33 cellular contexts compared by ENCODE assay signal in genomic region chrX:88830113-88830512, GRCh38.
"Had no signal": no experiment of that assay in that cellular context is flagged by ENCODE, and none has a peak within 500 bp of the region (broad histone marks: within the 10 kb centered on the region; RNA-seq: fewer than 3 reads in every experiment).

No MANE protein-coding gene starts in this region.

- ATAC-seq: activated CD8-positive, alpha-beta T cell treated with anti-CD3 and anti-CD28 coated beads for 36 hours; activated naive CD4-positive, alpha-beta T cell treated with anti-CD3 and anti-CD28 coated beads, Interleukin-2, amount 50 U/mL, for 72 hours; activated T-cell treated with anti-CD3 and anti-CD28 coated beads, Interleukin-2, amount 50 U/mL, for 4 hours; activated T-cell treated with anti-CD3 and anti-CD28 coated beads, Interleukin-2, amount 50 U/mL, for 72 hours; activated T-helper 17 cell treated with anti-CD3 and anti-CD28 coated beads, Interleukin-2, amount 50 U/mL, for 72 hours had no signal

- H3K4me3 ChIP-seq: adrenal gland, cardiac muscle cell had no signal

- DNase-seq: activated B cell treated with CpG ODN at 0.5 μM for 24 hours; activated CD4-positive, alpha-beta memory T cell treated with anti-CD3 and anti-CD28 coated beads for 36 hours; activated CD4-positive, alpha-beta T cell treated with anti-CD3 and anti-CD28 coated beads for 4 hours; activated CD4-positive, alpha-beta T cell treated with anti-CD3 and anti-CD28 coated beads, Interleukin-2, amount 10 ng/mL, durations not matched to agents 24 days and 14 days; activated CD4-positive, alpha-beta T cell treated with anti-CD3 and anti-CD28 coated beads, Interleukin-2, amount 50 U/mL, for 1 hour; activated CD4-positive, alpha-beta T cell treated with anti-CD3 and anti-CD28 coated beads, Interleukin-2, amount 50 U/mL, for 4 hours; activated CD4-positive, CD25-positive, alpha-beta regulatory T cell treated with anti-CD3 and anti-CD28 coated beads, Interleukin-2, amount 50 U/mL, for 72 hours; activated CD8-positive, alpha-beta memory T cell treated with anti-CD3 and anti-CD28 coated beads, Interleukin-2, amount 50 U/mL, for 4 hours; activated CD8-positive, alpha-beta T cell treated with anti-CD3 and anti-CD28 coated beads for 36 hours; activated effector memory CD4-positive, alpha-beta T cell treated with anti-CD3 and anti-CD28 coated beads, Interleukin-2, amount 50 U/mL, for 16 hours; activated gamma-delta T cell treated with Interleukin-2 at 50 U/mL for 16 hours; activated naive CD4-positive, alpha-beta T cell; activated naive CD4-positive, alpha-beta T cell treated with anti-CD3 and anti-CD28 coated beads for 36 hours; activated naive CD4-positive, alpha-beta T cell treated with anti-CD3 and anti-CD28 coated beads, Interleukin-2, amount 50 U/mL, for 16 hours; activated naive CD8-positive, alpha-beta T cell treated with anti-CD3 and anti-CD28 coated beads for 36 hours; activated T-cell treated with anti-CD3 and anti-CD28 coated beads for 4 hours; activated T-cell treated with anti-CD3 and anti-CD28 coated beads, Interleukin-2, amount 50 U/mL, for 1 hour; activated T-cell treated with anti-CD3 and anti-CD28 coated beads, Interleukin-2, amount 50 U/mL, for 4 hours; activated T-cell treated with anti-CD3 and anti-CD28 coated beads, Interleukin-2, amount 50 U/mL, for 72 hours; adrenal gland; amniotic stem cell; aorta; caudate nucleus; cerebellar nuclear complex; T-helper 1 cell; T-helper 2 cell; T-helper 9 cell had no signal

- H3K27ac ChIP-seq: adrenal gland, cardiac muscle cell, VCaP had no signal

- H3K9me3 ChIP-seq: adrenal gland had no signal

- H3K27me3 ChIP-seq: cardiac muscle cell had no signal

- FAIRE-seq: bronchial epithelial cell, TTC549 had no signal

- H3K36me3 ChIP-seq: adrenal gland, cardiac muscle cell had no signal

- H3K4me1 ChIP-seq: adrenal gland had no signal
